1 cellular context compared by ENCODE assay signal in genomic region chr11:59967677-59968394, GRCh38.
TF ChIP-seq lines count a peak whose summit lies in the region.

No MANE protein-coding gene starts in this region.

TF ChIP-seq in K562, 482 proteins besides CTCF, POLR2A, EP300 and RAD21 (continued from another document and continues in another):
- TF ChIP-seq, protein P1, sequence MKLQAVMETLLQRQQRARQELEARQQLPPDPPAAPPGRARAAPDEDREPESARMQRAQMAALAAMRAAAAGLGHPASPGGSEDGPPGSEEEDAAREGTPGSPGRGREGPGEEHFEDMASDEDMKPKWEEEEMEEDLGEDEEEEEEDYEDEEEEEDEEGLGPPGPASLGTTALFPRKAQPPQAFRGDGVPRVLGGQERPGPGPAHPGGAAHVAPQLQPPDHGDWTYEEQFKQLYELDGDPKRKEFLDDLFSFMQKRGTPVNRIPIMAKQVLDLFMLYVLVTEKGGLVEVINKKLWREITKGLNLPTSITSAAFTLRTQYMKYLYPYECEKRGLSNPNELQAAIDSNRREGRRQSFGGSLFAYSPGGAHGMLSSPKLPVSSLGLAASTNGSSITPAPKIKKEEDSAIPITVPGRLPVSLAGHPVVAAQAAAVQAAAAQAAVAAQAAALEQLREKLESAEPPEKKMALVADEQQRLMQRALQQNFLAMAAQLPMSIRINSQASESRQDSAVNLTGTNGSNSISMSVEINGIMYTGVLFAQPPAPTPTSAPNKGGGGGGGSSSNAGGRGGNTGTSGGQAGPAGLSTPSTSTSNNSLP (IDR thresholded peaks at IDR 0.05; ENCODE audit: borderline replicate concordance, low read depth, low read length), result 0 out of 2 replicates have a peak, but pooled peaks have one; percentile 38
- TF ChIP-seq POLR2AphosphoS5 (IDR thresholded peaks at IDR 0.05; ENCODE audit: control insufficient read depth, insufficient read depth, low read depth, low read length) (peak; percentile 83), TRIM28 (IDR thresholded peaks at IDR 0.05) (no peak), ADNP (tag; IDR thresholded peaks at IDR 0.05) (peak; percentile 55; the same call in 1 of the 2 replicates), ATF1 (CRISPR knock-in tag; IDR thresholded peaks at IDR 0.05) (no peak), ATF1 (tag; IDR thresholded peaks at IDR 0.05) (peak; percentile 59; the same call in 1 of the 2 replicates), GTF2E2 (tag; IDR thresholded peaks at IDR 0.05) (no peak), ZNF407 (IDR thresholded peaks at IDR 0.05; ENCODE audit: low read depth) (no peak), ZZZ3 (IDR thresholded peaks at IDR 0.05) (no peak), PHB (CRISPR knock-in tag; IDR thresholded peaks at IDR 0.05) (no peak), CXXC5 (CRISPR knock-in tag; IDR thresholded peaks at IDR 0.05) (no peak), TAF15 (IDR thresholded peaks at IDR 0.05; ENCODE audit: low read depth, low read length) (no peak), ZC3H8 (IDR thresholded peaks at IDR 0.05) (no peak), TAF9B (IDR thresholded peaks at IDR 0.05; ENCODE audit: partially characterized antibody) (no peak), KDM2B (CRISPR knock-in tag; IDR thresholded peaks at IDR 0.05) (no peak), ELF4 (CRISPR knock-in tag; IDR thresholded peaks at IDR 0.05) (no peak), ZNF609 (CRISPR knock-in tag; IDR thresholded peaks at IDR 0.05; ENCODE audit: borderline replicate concordance) (no peak), ZNF282 (CRISPR knock-in tag; IDR thresholded peaks at IDR 0.05) (no peak), ZNF586 (CRISPR knock-in tag; conservative IDR thresholded peaks at IDR 0.05) (0 out of 2 replicates have a peak, but pooled peaks have one; percentile 74), ATF4 (CRISPR knock-in tag; IDR thresholded peaks at IDR 0.05) (peak; percentile 94), ZBTB34 (CRISPR knock-in tag; IDR thresholded peaks at IDR 0.05) (no peak), NFIC (IDR thresholded peaks at IDR 0.05) (peak; percentile 86), CBX8 (IDR thresholded peaks at IDR 0.05; ENCODE audit: borderline replicate concordance, extremely low read depth, low read depth, low read length, poor library complexity, severe bottlenecking) (no peak), ZNF778 (CRISPR knock-in tag; IDR thresholded peaks at IDR 0.05) (no peak), SMARCA5 (IDR thresholded peaks at IDR 0.05) (no peak), SP1 (CRISPR knock-in tag; IDR thresholded peaks at IDR 0.05) (no peak; the same call in 1 of the 2 replicates), HES1 (IDR thresholded peaks at IDR 0.05; ENCODE audit: low read depth) (no peak), FOXK1 (CRISPR knock-in tag; IDR thresholded peaks at IDR 0.05; ENCODE audit: borderline replicate concordance) (no peak), NONO (IDR thresholded peaks at IDR 0.05; ENCODE audit: low read depth in 2 of 2, low read length in 1 of 2) (no peak; a peak in 1 of 4 replicates), CBFA2T2 (conservative IDR thresholded peaks at IDR 0.05) (peak; percentile 94), FOXA3 (CRISPR knock-in tag; conservative IDR thresholded peaks at IDR 0.05 in 1 of 2, IDR thresholded peaks at IDR 0.05 in 1 of 2) (no peak)
- TF ChIP-seq, protein P2, sequence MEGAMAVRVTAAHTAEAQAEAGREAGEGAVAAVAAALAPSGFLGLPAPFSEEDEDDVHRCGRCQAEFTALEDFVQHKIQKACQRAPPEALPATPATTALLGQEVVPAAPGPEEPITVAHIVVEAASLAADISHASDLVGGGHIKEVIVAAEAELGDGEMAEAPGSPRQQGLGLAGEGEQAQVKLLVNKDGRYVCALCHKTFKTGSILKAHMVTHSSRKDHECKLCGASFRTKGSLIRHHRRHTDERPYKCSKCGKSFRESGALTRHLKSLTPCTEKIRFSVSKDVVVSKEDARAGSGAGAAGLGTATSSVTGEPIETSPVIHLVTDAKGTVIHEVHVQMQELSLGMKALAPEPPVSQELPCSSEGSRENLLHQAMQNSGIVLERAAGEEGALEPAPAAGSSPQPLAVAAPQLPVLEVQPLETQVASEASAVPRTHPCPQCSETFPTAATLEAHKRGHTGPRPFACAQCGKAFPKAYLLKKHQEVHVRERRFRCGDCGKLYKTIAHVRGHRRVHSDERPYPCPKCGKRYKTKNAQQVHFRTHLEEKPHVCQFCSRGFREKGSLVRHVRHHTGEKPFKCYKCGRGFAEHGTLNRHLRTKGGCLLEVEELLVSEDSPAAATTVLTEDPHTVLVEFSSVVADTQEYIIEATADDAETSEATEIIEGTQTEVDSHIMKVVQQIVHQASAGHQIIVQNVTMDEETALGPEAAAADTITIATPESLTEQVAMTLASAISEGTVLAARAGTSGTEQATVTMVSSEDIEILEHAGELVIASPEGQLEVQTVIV (CRISPR knock-in tag; IDR thresholded peaks at IDR 0.05; ENCODE audit: borderline replicate concordance), result no peak
- TF ChIP-seq, protein P3, sequence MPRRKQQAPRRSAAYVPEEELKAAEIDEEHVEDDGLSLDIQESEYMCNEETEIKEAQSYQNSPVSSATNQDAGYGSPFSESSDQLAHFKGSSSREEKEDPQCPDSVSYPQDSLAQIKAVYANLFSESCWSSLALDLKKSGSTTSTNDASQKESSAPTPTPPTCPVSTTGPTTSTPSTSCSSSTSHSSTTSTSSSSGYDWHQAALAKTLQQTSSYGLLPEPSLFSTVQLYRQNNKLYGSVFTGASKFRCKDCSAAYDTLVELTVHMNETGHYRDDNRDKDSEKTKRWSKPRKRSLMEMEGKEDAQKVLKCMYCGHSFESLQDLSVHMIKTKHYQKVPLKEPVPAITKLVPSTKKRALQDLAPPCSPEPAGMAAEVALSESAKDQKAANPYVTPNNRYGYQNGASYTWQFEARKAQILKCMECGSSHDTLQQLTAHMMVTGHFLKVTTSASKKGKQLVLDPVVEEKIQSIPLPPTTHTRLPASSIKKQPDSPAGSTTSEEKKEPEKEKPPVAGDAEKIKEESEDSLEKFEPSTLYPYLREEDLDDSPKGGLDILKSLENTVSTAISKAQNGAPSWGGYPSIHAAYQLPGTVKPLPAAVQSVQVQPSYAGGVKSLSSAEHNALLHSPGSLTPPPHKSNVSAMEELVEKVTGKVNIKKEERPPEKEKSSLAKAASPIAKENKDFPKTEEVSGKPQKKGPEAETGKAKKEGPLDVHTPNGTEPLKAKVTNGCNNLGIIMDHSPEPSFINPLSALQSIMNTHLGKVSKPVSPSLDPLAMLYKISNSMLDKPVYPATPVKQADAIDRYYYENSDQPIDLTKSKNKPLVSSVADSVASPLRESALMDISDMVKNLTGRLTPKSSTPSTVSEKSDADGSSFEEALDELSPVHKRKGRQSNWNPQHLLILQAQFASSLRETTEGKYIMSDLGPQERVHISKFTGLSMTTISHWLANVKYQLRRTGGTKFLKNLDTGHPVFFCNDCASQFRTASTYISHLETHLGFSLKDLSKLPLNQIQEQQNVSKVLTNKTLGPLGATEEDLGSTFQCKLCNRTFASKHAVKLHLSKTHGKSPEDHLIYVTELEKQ (CRISPR knock-in tag; IDR thresholded peaks at IDR 0.05), result no peak
